In the genomic region with DNA sequence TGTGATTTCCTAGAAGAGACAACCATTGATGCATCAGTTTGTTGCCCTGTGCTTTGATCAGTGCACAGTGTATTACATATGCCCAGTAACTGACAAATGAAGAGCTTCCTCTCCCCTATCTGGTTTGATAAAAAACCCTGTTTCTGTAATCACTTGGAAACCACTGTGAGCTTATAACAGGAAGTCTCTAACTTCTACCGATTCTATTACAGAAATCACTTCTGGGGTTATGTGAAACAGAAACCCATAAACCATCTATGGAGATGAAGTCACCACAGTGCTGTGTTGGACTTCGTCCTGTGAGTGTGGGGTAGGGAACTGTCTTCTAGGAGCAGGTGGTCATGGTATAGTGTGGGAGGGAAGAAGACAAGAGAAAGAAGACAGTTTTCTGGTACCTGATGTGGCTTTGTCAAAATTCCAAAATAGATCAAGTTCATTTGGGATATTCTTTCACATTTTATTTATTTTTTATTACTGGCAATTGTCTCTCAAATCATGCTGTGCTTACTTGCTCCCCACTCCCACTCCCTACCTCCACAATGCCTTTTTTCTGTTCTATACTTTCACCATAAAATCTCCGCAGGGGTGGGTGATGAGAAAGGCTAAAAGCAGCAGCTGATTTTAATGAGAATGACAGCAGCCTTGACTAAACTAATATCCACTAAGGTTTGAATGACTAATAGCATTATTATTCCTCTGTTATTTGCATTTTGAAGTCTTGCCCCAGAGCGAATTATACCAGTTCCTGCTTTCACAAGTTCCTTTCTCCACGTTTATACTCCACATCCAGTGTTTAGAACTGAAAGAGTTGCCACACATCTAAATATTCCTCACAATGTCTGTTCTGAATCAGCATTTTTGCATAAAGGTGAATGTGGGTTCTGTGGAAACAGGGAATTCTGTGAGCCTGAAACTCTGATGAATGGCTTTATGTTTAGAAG, we compare ENCODE assay signal across 8 cellular contexts. TPM values are rescaled to one million over a fixed set of nuclear protein-coding genes. Genes with fewer than 3 reads are reported as not detected.
A peak's percentile ranks its signal among the peaks of the same experiment; 100 is the strongest.
DNase-seq lines count a peak whose midpoint lies in the region; ATAC-seq and TF ChIP-seq lines count a peak whose summit lies in the region.

No MANE protein-coding gene starts in this region.

- H4K20me1 ChIP-seq in HCT116 (ENCODE audit: insufficient read depth) (no peaks in the 10 kb centered on the region), Loucy (ENCODE audit: insufficient read depth, low read length, poor library complexity, severe bottlenecking) (no peaks in the 10 kb centered on the region)

- CTCF ChIA-PET in GM10248 (lab: Yijun Ruan, JAX), result interaction anchor here (1.0 to 1.7 kb wide), 4 partner anchors 8 to 46 kb away, joined by 3 to 5 read pairs (median 3); no protein-coding TSS in a partner anchor
- CTCF ChIA-PET in HCT116 (lab: Charles Lee), result no interaction called here

- intact Hi-C loops in HCT116 (cut with micrococcal nuclease) (no loop called here), posterior cingulate gyrus (cut with DNase I) (no loop called here), aorta (cut with DNase I) (no loop called here)

- H2AFZ ChIP-seq in HCT116 (ENCODE audit: low read depth, low read length, poor library complexity, severe bottlenecking) (peak overlapping the region; percentile 30), Loucy (ENCODE audit: low read length) (peak overlapping the region; percentile 34)

- no peak overlapping the region for H3K27ac ChIP-seq in HCT116 (ENCODE audit: low read depth, low read length)
- peak overlapping the region; percentile 90 for H3K27ac ChIP-seq in foreskin keratinocyte
- no peak overlapping the region for H3K27ac ChIP-seq in aorta (ENCODE audit: low read depth in 1 of 2, low read length in 2 of 2)

- TF ChIP-seq CTCF in GM10248 (IDR thresholded peaks at IDR 0.05; ENCODE audit: control extremely low read depth, extremely low read depth, low read depth, missing control alignments) (no peak), HCT116 (IDR thresholded peaks at IDR 0.05 in 2 of 3, conservative IDR thresholded peaks at IDR 0.05 in 1 of 3; ENCODE audit: borderline replicate concordance in 1 of 3, insufficient read depth in 1 of 3, low read depth in 2 of 3, low read length in 2 of 3) (no peak), Loucy (conservative IDR thresholded peaks at IDR 0.05; ENCODE audit: low read length) (no peak), foreskin keratinocyte (conservative IDR thresholded peaks at IDR 0.05) (no peak)

- no peaks in the 10 kb centered on the region for H3K36me3 ChIP-seq in HCT116 (ENCODE audit: control insufficient read depth in 1 of 2, insufficient read depth in 2 of 2, low read length in 2 of 2)
- H3K36me3 ChIP-seq in Loucy (ENCODE audit: insufficient read depth, low read length), result no peaks in the 10 kb centered on the region
- no peaks in the 10 kb centered on the region for H3K36me3 ChIP-seq in aorta (ENCODE audit: control insufficient read depth in 1 of 2, insufficient read depth in 2 of 2, low read length in 1 of 2)

- ATAC-seq in HCT116 (no peak), foreskin keratinocyte (peak; percentile 74), aorta (ENCODE audit: low FRiP score) (no peak)

- no peak for TF ChIP-seq POLR2A in HCT116 (IDR thresholded peaks at IDR 0.05; ENCODE audit: borderline replicate concordance, extremely low read depth, insufficient read depth, insufficient read length)

- H3K79me2 ChIP-seq in HCT116 (ENCODE audit: insufficient read depth, low read length) (no peaks in the 10 kb centered on the region), Loucy (ENCODE audit: insufficient read depth, low read length) (no peaks in the 10 kb centered on the region)

- H3K4me2 ChIP-seq in HCT116 (ENCODE audit: low read length), result peak overlapping the region; percentile 12; the same call in 1 of the 2 replicates
- peak overlapping the region; percentile 39 for H3K4me2 ChIP-seq in Loucy (ENCODE audit: low read depth, low read length, poor library complexity, severe bottlenecking)

- H3K4me1 ChIP-seq in HCT116 (ENCODE audit: control insufficient read depth in 1 of 2, insufficient read depth in 2 of 2, low read length in 2 of 2), result peaks cover 4 to 17% of the 10 kb centered on the region in 2 experiments; a peak in 3 of 4 replicates
- peaks cover 12% of the 10 kb centered on the region for H3K4me1 ChIP-seq in Loucy (ENCODE audit: insufficient read depth, low read length, poor library complexity, severe bottlenecking)
- peaks cover 52% of the 10 kb centered on the region for H3K4me1 ChIP-seq in foreskin keratinocyte
- peaks cover 0 to 4% of the 10 kb centered on the region in 2 donors for H3K4me1 ChIP-seq in aorta (ENCODE audit: control insufficient read depth in 1 of 2, insufficient read depth in 2 of 2, low read length in 2 of 2)

- no peaks in the 10 kb centered on the region for H3F3A ChIP-seq in Loucy (ENCODE audit: low read depth)

- POLR2A ChIA-PET in GM10248 (lab: Yijun Ruan, JAX), result no interaction called here
- POLR2A ChIA-PET in HCT116 (lab: Charles Lee), result no interaction called here

- no TSS peak for BruUV-seq in HCT116 (replicated peaks; lab: Mats Ljungman, UMichigan)

- DNase-seq in GM10248 (ENCODE audit: extremely low spot score) (peak; percentile 28), HCT116 (ENCODE audit: low read depth, low spot score) (no peak), foreskin keratinocyte (peak; percentile 97 to 99), posterior cingulate gyrus (no peak), aorta (no peak), NOMO-1 treated with dmso at 0.1 percent for 144 hours (lab: John Stamatoyannopoulos, UW; ENCODE audit: unreplicated experiment) (no peak), ureter (ENCODE audit: low spot score) (no peak)

- H3K27me3 ChIP-seq in HCT116 (ENCODE audit: insufficient read depth, low read length) (no peaks in the 10 kb centered on the region), Loucy (ENCODE audit: insufficient read depth, low read length, poor library complexity, severe bottlenecking) (no peaks in the 10 kb centered on the region), foreskin keratinocyte (no peaks in the 10 kb centered on the region), aorta (ENCODE audit: control insufficient read depth in 1 of 2, insufficient read depth in 2 of 2, low read length in 1 of 2) (no peaks in the 10 kb centered on the region)

- H3K4me3 ChIP-seq in HCT116 (replicated peaks in 1 of 2; ENCODE audit: low read depth in 1 of 2, low read length in 2 of 2) (no peak overlapping the region), Loucy (ENCODE audit: low read length, poor library complexity, severe bottlenecking) (peak overlapping the region; percentile 3), aorta (ENCODE audit: low read length in 2 of 2) (no peak overlapping the region)

- TF ChIP-seq RAD21 in HCT116 (IDR thresholded peaks at IDR 0.05; ENCODE audit: low read depth), result no peak

- H3K9me2 ChIP-seq in HCT116 (ENCODE audit: insufficient read depth) (no peaks in the 10 kb centered on the region), Loucy (replicated peaks; ENCODE audit: low read depth, low read length) (no peaks in the 10 kb centered on the region)

- 56 to 59% methylated on average over 5 of the region's 5 CpGs for WGBS in aorta, 2 donors

- RAD21 ChIA-PET in HCT116 (lab: Charles Lee; ENCODE audit: low non-redundant PET in 1 of 2, low total read pairs in 2 of 2, uncharacterized antibody in 2 of 2, unreplicated experiment in 2 of 2), result no interaction called here

- no peaks in the 10 kb centered on the region for H3K9me3 ChIP-seq in HCT116 (ENCODE audit: control insufficient read depth in 1 of 2, insufficient read depth in 1 of 2, low read depth in 1 of 2, low read length in 2 of 2)
- H3K9me3 ChIP-seq in Loucy (ENCODE audit: insufficient read depth, low read depth, low read length), result no peaks in the 10 kb centered on the region
- no peaks in the 10 kb centered on the region for H3K9me3 ChIP-seq in aorta (ENCODE audit: control insufficient read depth, low read length)

- H3K9ac ChIP-seq in HCT116 (ENCODE audit: low read length) (no peak overlapping the region), Loucy (ENCODE audit: low read depth, low read length, poor library complexity, severe bottlenecking) (no peak overlapping the region)

TF ChIP-seq in HCT116, 20 proteins besides CTCF, POLR2A, EP300 and RAD21 (continues in another document):
- TF ChIP-seq ZBTB33 (IDR thresholded peaks at IDR 0.05; ENCODE audit: extremely low read depth, insufficient replicate concordance, low read length) (no peak), ELF1 (IDR thresholded peaks at IDR 0.05; ENCODE audit: borderline replicate concordance, low read depth) (no peak), ZNF274 (IDR thresholded peaks at IDR 0.05; ENCODE audit: low read depth, low read length) (no peak), FOSL1 (IDR thresholded peaks at IDR 0.05; ENCODE audit: low read depth) (no peak), JUND (IDR thresholded peaks at IDR 0.05) (no peak), SRF (IDR thresholded peaks at IDR 0.05; ENCODE audit: low read depth) (no peak), SIN3A (IDR thresholded peaks at IDR 0.05; ENCODE audit: low read depth) (no peak), POLR2AphosphoS5 (IDR thresholded peaks at IDR 0.05; ENCODE audit: low read depth, low read length) (no peak), TCF7L2 (IDR thresholded peaks at IDR 0.05; ENCODE audit: borderline replicate concordance, extremely low read depth, insufficient read depth, insufficient read length) (no peak), SP1 (IDR thresholded peaks at IDR 0.05; ENCODE audit: low read depth) (no peak), EZH2 (IDR thresholded peaks at IDR 0.05) (no peak)
- TF ChIP-seq, protein P1, sequence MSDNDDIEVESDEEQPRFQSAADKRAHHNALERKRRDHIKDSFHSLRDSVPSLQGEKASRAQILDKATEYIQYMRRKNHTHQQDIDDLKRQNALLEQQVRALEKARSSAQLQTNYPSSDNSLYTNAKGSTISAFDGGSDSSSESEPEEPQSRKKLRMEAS (IDR thresholded peaks at IDR 0.05), result no peak

RNA-seq across cellular contexts. Expression of gene RND3, which starts 41.7 kb away (rescaled TPM):
- total RNA-seq in HCT116 (2021; ENCODE audit: unreplicated experiment) (15.0 TPM), foreskin keratinocyte (60.8 and 61.3 TPM in 2 replicates), aorta (10 to 100 TPM; 24.9 to 67.0 TPM), ureter (63.5 TPM)
- polyA plus RNA-seq in HCT116 (2012), result 14.6 and 17.8 TPM in 2 replicates
- polyA plus RNA-seq in foreskin keratinocyte (23.7 and 29.0 TPM in 2 replicates), aorta (10 to 100 TPM; 16.8 to 17.4 TPM)

Comparison
In these comparisons a context has a peak if more than half of its experiments do, and no peak if none do; other contexts are left out.
1. DNase-seq: peak in GM10248 (single experiment) and foreskin keratinocyte (2 of 2); none in HCT116 (single experiment), posterior cingulate gyrus (0 of 10), aorta (0 of 2), NOMO-1 treated with dmso at 0.1 percent for 144 hours (single experiment) and ureter (single experiment).